10 cellular contexts compared by ENCODE assay signal in genomic region chr6:159463440-159463839, GRCh38.
DNase-seq lines count a peak whose midpoint lies in the region; ATAC-seq and TF ChIP-seq lines count a peak whose summit lies in the region.
"Had no signal": no experiment of that assay in that cellular context is flagged by ENCODE, and none has a peak within 500 bp of the region (broad histone marks: within the 10 kb centered on the region; RNA-seq: fewer than 3 reads in every experiment).

No MANE protein-coding gene starts in this region.

- peaks cover 0 to 25% (median 0%) of the 10 kb centered on the region in 3 donors for H3K4me1 ChIP-seq in gastroesophageal sphincter

- peak overlapping the region in 1 of 4 donors; percentile 57 for H3K27ac ChIP-seq in gastroesophageal sphincter

- TF ChIP-seq CTCF in endothelial cell (IDR thresholded peaks at IDR 0.05; ENCODE audit: unreplicated experiment) (peak; percentile 51), gastroesophageal sphincter (IDR thresholded peaks at IDR 0.05) (peak in 1 of 4 experiments; percentile 39)

- no peaks in the 10 kb centered on the region for H3K9me3 Mint-ChIP-seq in endothelial cell (ENCODE audit: unreplicated experiment)

- intact Hi-C loops in sciatic nerve (cut with DNase I) = loop anchor here (10.0 kb wide), 1 partner anchor 289 kb away; no protein-coding TSS in a partner anchor

- no peak overlapping the region for H3K27ac Mint-ChIP-seq in endothelial cell (ENCODE audit: unreplicated experiment)

- no peak for TF ChIP-seq EP300 in gastroesophageal sphincter (IDR thresholded peaks at IDR 0.05)

- no peak overlapping the region for H3K4me3 ChIP-seq in gastroesophageal sphincter

- H3K4me1 Mint-ChIP-seq in endothelial cell (ENCODE audit: unreplicated experiment) = peaks cover 5% of the 10 kb centered on the region

- no peak for TF ChIP-seq POLR2A in gastroesophageal sphincter (IDR thresholded peaks at IDR 0.05)

- ATAC-seq in sciatic nerve = peak; percentile 45
- ATAC-seq in HG03439 (IDR thresholded peaks at IDR 0.05; ENCODE audit: unreplicated experiment) = no peak
- no peak for ATAC-seq in gastroesophageal sphincter
- ATAC-seq: naive thymus-derived CD8-positive, alpha-beta T cell had no signal

- DNase-seq in NCI-H2171 treated with DMSO at 0.1 percent for 48 hours (lab: John Stamatoyannopoulos, UW) (peak; percentile 33), NCI-H2171 (lab: John Stamatoyannopoulos, UW) (no peak), NCI-H345 treated with DMSO at 0.1 percent for 48 hours (lab: John Stamatoyannopoulos, UW; ENCODE audit: unreplicated experiment) (peak; percentile 10), endothelial cell (ENCODE audit: low spot score) (no peak), sciatic nerve (ENCODE audit: low spot score) (no peak), SKM-1 treated with dmso at 0.1 percent for 144 hours (lab: John Stamatoyannopoulos, UW; ENCODE audit: unreplicated experiment) (no peak)
- DNase-seq: naive thymus-derived CD8-positive, alpha-beta T cell; T-helper 1 cell had no signal

- H3K36me3 ChIP-seq in gastroesophageal sphincter = no peaks in the 10 kb centered on the region

- H3K27me3 ChIP-seq in gastroesophageal sphincter = no peaks in the 10 kb centered on the region

- no peaks in the 10 kb centered on the region for H3K9me3 ChIP-seq in gastroesophageal sphincter

- H3K27me3 Mint-ChIP-seq in endothelial cell (ENCODE audit: unreplicated experiment) = no peaks in the 10 kb centered on the region

- no peak overlapping the region for H3K4me3 Mint-ChIP-seq in endothelial cell (ENCODE audit: unreplicated experiment)
- H3K4me3 Mint-ChIP-seq: naive thymus-derived CD8-positive, alpha-beta T cell had no signal

- H3K36me3 Mint-ChIP-seq in endothelial cell (ENCODE audit: low read depth, unreplicated experiment) = no peaks in the 10 kb centered on the region
- H3K36me3 Mint-ChIP-seq: naive thymus-derived CD8-positive, alpha-beta T cell had no signal

- 65 to 87% methylated on average over 7 to 9 of the region's 9 CpGs for WGBS in gastroesophageal sphincter (ENCODE audit: low coverage in 1 of 2), 2 donors

Comparison
In these comparisons a context has a peak if more than half of its experiments do, and no peak if none do; other contexts are left out.
1. DNase-seq: peak in NCI-H2171 treated with DMSO at 0.1 percent for 48 hours (single experiment) and NCI-H345 treated with DMSO at 0.1 percent for 48 hours (single experiment); none in NCI-H2171 (single experiment), endothelial cell (single experiment), sciatic nerve (single experiment) and SKM-1 treated with dmso at 0.1 percent for 144 hours (single experiment).